2 cellular contexts compared by ENCODE assay signal in genomic region chr5:171647043-171647899, GRCh38.
TF ChIP-seq lines count a peak whose summit lies in the region.

No MANE protein-coding gene starts in this region.

TF ChIP-seq in K562, 482 proteins besides CTCF, POLR2A, EP300 and RAD21 (continues in another document):
- TF ChIP-seq ZBTB40 (IDR thresholded peaks at IDR 0.05) = peak; percentile 72
- TF ChIP-seq ZBTB40 (CRISPR knock-in tag; IDR thresholded peaks at IDR 0.05) = no peak
- TF ChIP-seq HMG20B (CRISPR knock-in tag; IDR thresholded peaks at IDR 0.05) = no peak
- no peak for TF ChIP-seq HEY1 (CRISPR knock-in tag; IDR thresholded peaks at IDR 0.05; ENCODE audit: borderline replicate concordance)
- TF ChIP-seq VEZF1 (CRISPR knock-in tag; IDR thresholded peaks at IDR 0.05) = peak; percentile 24; the same call in 1 of the 2 replicates
- no peak for TF ChIP-seq CEBPG (CRISPR knock-in tag; IDR thresholded peaks at IDR 0.05)
- no peak for TF ChIP-seq CEBPG (tag; conservative IDR thresholded peaks at IDR 0.05 in 1 of 2, IDR thresholded peaks at IDR 0.05 in 1 of 2)
- no peak for TF ChIP-seq MTF1 (CRISPR knock-in tag; IDR thresholded peaks at IDR 0.05; ENCODE audit: borderline replicate concordance)
- TF ChIP-seq WHSC1 (IDR thresholded peaks at IDR 0.05; ENCODE audit: low read length) = no peak
- no peak for TF ChIP-seq XRCC5 (IDR thresholded peaks at IDR 0.05; ENCODE audit: low read depth, low read length)
- no peak for TF ChIP-seq THAP12 (CRISPR knock-in tag; IDR thresholded peaks at IDR 0.05)
- no peak for TF ChIP-seq TEAD1 (CRISPR knock-in tag; IDR thresholded peaks at IDR 0.05)
- no peak for TF ChIP-seq C11orf30 (IDR thresholded peaks at IDR 0.05; ENCODE audit: low read depth)
- no peak for TF ChIP-seq U2AF1 (optimal IDR thresholded peaks at IDR 0.05; ENCODE audit: low read depth, low read length)
- no peak for TF ChIP-seq ZKSCAN3 (CRISPR knock-in tag; IDR thresholded peaks at IDR 0.05)
- peak; percentile 4 for TF ChIP-seq MEIS2 (IDR thresholded peaks at IDR 0.05; ENCODE audit: partially characterized antibody)
- TF ChIP-seq FOSL1 (tag; conservative IDR thresholded peaks at IDR 0.05) = peak; percentile 44; the same call in 1 of the 2 replicates

TF ChIP-seq in HepG2, 621 proteins besides CTCF, POLR2A, EP300 and RAD21 (continued from another document):
- TF ChIP-seq ARID5B (CRISPR knock-in tag; IDR thresholded peaks at IDR 0.05) (peak; percentile 15; the same call in 1 of the 2 replicates), ZBTB40 (IDR thresholded peaks at IDR 0.05) (no peak), ZBTB40 (CRISPR knock-in tag; IDR thresholded peaks at IDR 0.05) (peak; percentile 63; the same call in 1 of the 2 replicates), ZNF687 (CRISPR knock-in tag; IDR thresholded peaks at IDR 0.05) (peak; percentile 20; the same call in 1 of the 2 replicates), ZFP91 (CRISPR knock-in tag; IDR thresholded peaks at IDR 0.05; ENCODE audit: borderline replicate concordance) (no peak), STAG1 (CRISPR knock-in tag; IDR thresholded peaks at IDR 0.05) (peak; percentile 17; the same call in 1 of the 2 replicates), GABPA (IDR thresholded peaks at IDR 0.05; ENCODE audit: low read depth, low read length) (no peak), GABPA (CRISPR knock-in tag; IDR thresholded peaks at IDR 0.05; ENCODE audit: low read depth) (peak; percentile 61; the same call in 1 of the 2 replicates), ZNF333 (CRISPR knock-in tag; IDR thresholded peaks at IDR 0.05; ENCODE audit: borderline replicate concordance) (0 out of 2 replicates have a peak, but pooled peaks have one; percentile 51), PPARG (CRISPR knock-in tag; conservative IDR thresholded peaks at IDR 0.05) (0 out of 2 replicates have a peak, but pooled peaks have one; percentile 34), SKI (IDR thresholded peaks at IDR 0.05; ENCODE audit: partially characterized antibody) (no peak)
